9 cellular contexts compared by ENCODE assay signal in the genomic region with DNA sequence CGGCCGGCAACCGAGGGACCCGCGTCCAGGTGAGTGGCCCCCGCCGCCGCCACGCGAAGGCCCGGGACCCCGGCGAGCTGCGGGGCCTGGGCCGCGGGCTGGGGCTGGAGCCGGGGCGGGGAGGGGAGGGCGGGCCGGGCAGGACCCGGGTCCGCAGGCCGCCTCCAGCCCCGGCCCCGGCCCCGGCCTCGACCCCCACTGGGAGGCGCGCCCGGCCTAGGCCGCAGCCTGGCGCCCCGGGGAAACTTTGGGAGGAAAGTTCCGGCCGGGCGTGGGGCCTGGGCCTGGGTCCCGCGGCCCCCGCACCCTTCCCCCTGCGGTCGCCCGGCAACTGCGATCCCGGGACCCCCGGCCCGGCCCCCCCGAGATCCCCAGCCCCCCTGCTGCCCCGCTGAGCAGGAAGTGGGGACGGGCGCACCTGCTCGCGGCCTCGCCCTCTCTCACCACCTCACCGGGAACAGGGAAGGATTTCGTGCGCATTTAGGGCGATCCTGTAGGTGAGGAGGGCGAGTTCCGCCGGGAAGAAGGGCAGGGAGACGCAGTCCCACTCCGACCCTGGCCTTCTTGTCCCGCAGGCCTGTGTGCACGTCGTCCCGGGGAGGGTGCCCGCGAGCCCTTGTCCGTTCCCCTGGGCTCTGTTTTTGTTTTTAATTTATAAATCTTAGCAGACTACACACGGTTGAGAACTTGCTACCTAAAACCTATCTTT. TPM values are rescaled to one million over a fixed set of nuclear protein-coding genes. Genes with fewer than 3 reads are reported as not detected.
A peak's percentile ranks its signal among the peaks of the same experiment; 100 is the strongest.
DNase-seq lines count a peak whose midpoint lies in the region; ATAC-seq and TF ChIP-seq lines count a peak whose summit lies in the region.
"Had no signal": no experiment of that assay in that cellular context is flagged by ENCODE, and none has a peak within 500 bp of the region (broad histone marks: within the 10 kb centered on the region; RNA-seq: fewer than 3 reads in every experiment).

No MANE protein-coding gene starts in this region.

- intact Hi-C loops in left lung (cut with DNase I): no loop called here

- peaks cover 40% of the 10 kb centered on the region for H3K4me1 ChIP-seq in CD4-positive, CD25-positive, alpha-beta regulatory T cell (ENCODE audit: control insufficient read depth, insufficient read depth, low read length, poor library complexity, severe bottlenecking)
- H3K4me1 ChIP-seq in left lung (peaks cover 9 to 41% of the 10 kb centered on the region in 2 donors), upper lobe of left lung (peaks cover 12 to 38% (median 20%) of the 10 kb centered on the region in 4 donors)

- peak overlapping the region; percentile 67 for H3K27ac ChIP-seq in CD4-positive, CD25-positive, alpha-beta regulatory T cell (ENCODE audit: insufficient read depth, low read length, poor library complexity, severe bottlenecking)
- H3K27ac ChIP-seq in left lung (peak overlapping the region; percentile 65 to 88), upper lobe of left lung (peak overlapping the region; percentile 90 to 93 (median 90))

- no peaks in the 10 kb centered on the region for H3K27me3 Mint-ChIP-seq in CD4-positive, CD25-positive, alpha-beta regulatory T cell

- peak in 2 of 3 donors; percentile 16 to 29 for DNase-seq in CD4-positive, CD25-positive, alpha-beta regulatory T cell
- DNase-seq in GM20000 (ENCODE audit: low spot score) (peak; percentile 56), astrocyte of the spinal cord (ENCODE audit: low read depth, low spot score) (no peak), left lung (peak in 1 of 2 donors; percentile 78), upper lobe of left lung (peak; percentile 69 to 77), superior temporal gyrus (ENCODE audit: extremely low spot score) (no peak)

- no peak for TF ChIP-seq CTCF in GM20000 (IDR thresholded peaks at IDR 0.05; ENCODE audit: extremely low read depth, missing control alignments)
- no peak for TF ChIP-seq CTCF in astrocyte of the spinal cord (IDR thresholded peaks at IDR 0.05; ENCODE audit: low read depth, low read length)
- no peak for TF ChIP-seq CTCF in left lung (IDR thresholded peaks at IDR 0.05)
- TF ChIP-seq CTCF in upper lobe of left lung (IDR thresholded peaks at IDR 0.05): no peak

- H3K4me3 ChIP-seq in CD4-positive, CD25-positive, alpha-beta regulatory T cell (ENCODE audit: low read depth, low read length): peak overlapping the region; percentile 74
- H3K4me3 ChIP-seq in astrocyte of the spinal cord (ENCODE audit: low read depth, low read length) (peak overlapping the region; percentile 51), left lung (peak overlapping the region; percentile 68 to 71), upper lobe of left lung (peak overlapping the region; percentile 86 to 94 (median 92))

- peaks cover 5 to 50% (median 33%) of the 10 kb centered on the region in 4 donors for H3K4me1 Mint-ChIP-seq in CD4-positive, CD25-positive, alpha-beta regulatory T cell

- peak overlapping the region; percentile 82 to 93 (median 90) for H3K27ac Mint-ChIP-seq in CD4-positive, CD25-positive, alpha-beta regulatory T cell

- no peak for TF ChIP-seq RAD21 in Ishikawa (IDR thresholded peaks at IDR 0.05; ENCODE audit: low read depth)

- 0 to 3% methylated on average over 11 to 44 of the region's 70 CpGs for WGBS in upper lobe of left lung, 2 donors

- in situ Hi-C loops in astrocyte of the spinal cord (cut with HindIII; ENCODE audit: low sequenced_read_pairs): no loop called here

- peaks cover 0 to 2% of the 10 kb centered on the region in 2 experiments for H3K9me3 ChIP-seq in CD4-positive, CD25-positive, alpha-beta regulatory T cell (ENCODE audit: control insufficient read depth in 2 of 2, low read length in 2 of 2)
- H3K9me3 ChIP-seq in left lung: no peaks in the 10 kb centered on the region
- H3K9me3 ChIP-seq in upper lobe of left lung: no peaks in the 10 kb centered on the region

- TF ChIP-seq EP300 in Ishikawa (IDR thresholded peaks at IDR 0.05; ENCODE audit: borderline replicate concordance) (no peak), upper lobe of left lung (IDR thresholded peaks at IDR 0.05) (no peak)

- peaks cover 14% of the 10 kb centered on the region for H3K36me3 Mint-ChIP-seq in CD4-positive, CD25-positive, alpha-beta regulatory T cell

- H3K4me3 Mint-ChIP-seq in CD4-positive, CD25-positive, alpha-beta regulatory T cell: peak overlapping the region; percentile 88 to 93 (median 90)

- H3K27me3 ChIP-seq in CD4-positive, CD25-positive, alpha-beta regulatory T cell (ENCODE audit: control insufficient read depth, insufficient read depth, low read length): no peaks in the 10 kb centered on the region
- H3K27me3 ChIP-seq in left lung (peaks cover 0 to 2% of the 10 kb centered on the region in 2 donors), upper lobe of left lung (no peaks in the 10 kb centered on the region)

- no peaks in the 10 kb centered on the region for H3K9me3 Mint-ChIP-seq in CD4-positive, CD25-positive, alpha-beta regulatory T cell

- H3K36me3 ChIP-seq in CD4-positive, CD25-positive, alpha-beta regulatory T cell (ENCODE audit: control insufficient read depth, insufficient read depth, low read length): peaks cover 10% of the 10 kb centered on the region
- H3K36me3 ChIP-seq in left lung: peaks cover 0 to 10% of the 10 kb centered on the region in 2 donors
- peaks cover 0 to 11% (median 0%) of the 10 kb centered on the region in 4 donors for H3K36me3 ChIP-seq in upper lobe of left lung

- no peak for ATAC-seq in CD4-positive, CD25-positive, alpha-beta regulatory T cell (ENCODE audit: low read depth in 2 of 2)
- peak; percentile 6 for ATAC-seq in left lung
- ATAC-seq in upper lobe of left lung (ENCODE audit: low FRiP score in 2 of 2): peak in 1 of 2 donors; percentile 0
- ATAC-seq in GM18858 (IDR thresholded peaks at IDR 0.05; ENCODE audit: unreplicated experiment): no peak

- TF ChIP-seq POLR2A in upper lobe of left lung (IDR thresholded peaks at IDR 0.05): no peak

TF ChIP-seq in Ishikawa, 13 proteins besides CTCF, POLR2A, EP300 and RAD21:
- TF ChIP-seq CREB1 (IDR thresholded peaks at IDR 0.05; ENCODE audit: low read depth) (no peak), ZBTB7A (IDR thresholded peaks at IDR 0.05; ENCODE audit: low read depth) (peak; percentile 62; the same call in 1 of the 2 replicates), TCF12 (IDR thresholded peaks at IDR 0.05; ENCODE audit: low read depth) (no peak), YY1 (IDR thresholded peaks at IDR 0.05; ENCODE audit: low read depth) (no peak)

RNA-seq across cellular contexts. Expression of gene OSBPL2, which starts 0.4 kb away (rescaled TPM):
- 85.2 TPM for total RNA-seq in CD4-positive, CD25-positive, alpha-beta regulatory T cell
- 10 to 100 TPM; 19.3 to 23.3 (median 22.0) TPM for polyA plus RNA-seq in CD4-positive, CD25-positive, alpha-beta regulatory T cell
- total RNA-seq in left lung: 10 to 100 TPM; 40.1 to 47.3 TPM
- 10 to 100 TPM; 35.7 to 65.0 (median 48.0) TPM for total RNA-seq in upper lobe of left lung

RNA-seq across cellular contexts. Expression of gene HRH3, which starts 18.6 kb away (rescaled TPM):
- total RNA-seq in CD4-positive, CD25-positive, alpha-beta regulatory T cell: not detected
- polyA plus RNA-seq in CD4-positive, CD25-positive, alpha-beta regulatory T cell: not detected
- total RNA-seq in left lung (not detected), upper lobe of left lung (not detected)
- total RNA-seq: SK-MEL-5 had no signal

RNA-seq across cellular contexts. Expression of gene MTG2, which starts 55.9 kb away (rescaled TPM):
- 17.5 TPM for total RNA-seq in CD4-positive, CD25-positive, alpha-beta regulatory T cell
- polyA plus RNA-seq in CD4-positive, CD25-positive, alpha-beta regulatory T cell: 10 to 100 TPM; 18.7 to 23.6 (median 20.4) TPM
- total RNA-seq in left lung (10 to 100 TPM; 25.5 to 29.6 TPM), upper lobe of left lung (10 to 100 TPM; 28.3 to 42.3 (median 32.0) TPM)

Comparison
In these comparisons a context has a peak if more than half of its experiments do, and no peak if none do; other contexts are left out.
1. DNase-seq: peak in CD4-positive, CD25-positive, alpha-beta regulatory T cell (2 of 3), GM20000 (single experiment) and upper lobe of left lung (2 of 2); none in astrocyte of the spinal cord (single experiment) and superior temporal gyrus (single experiment).
2. Peak in every context shown above with its lines, with median percentiles within 50 percentile points of each other: H3K27ac ChIP-seq and H3K4me3 ChIP-seq.